1 cellular context compared by ENCODE assay signal in the genomic region with DNA sequence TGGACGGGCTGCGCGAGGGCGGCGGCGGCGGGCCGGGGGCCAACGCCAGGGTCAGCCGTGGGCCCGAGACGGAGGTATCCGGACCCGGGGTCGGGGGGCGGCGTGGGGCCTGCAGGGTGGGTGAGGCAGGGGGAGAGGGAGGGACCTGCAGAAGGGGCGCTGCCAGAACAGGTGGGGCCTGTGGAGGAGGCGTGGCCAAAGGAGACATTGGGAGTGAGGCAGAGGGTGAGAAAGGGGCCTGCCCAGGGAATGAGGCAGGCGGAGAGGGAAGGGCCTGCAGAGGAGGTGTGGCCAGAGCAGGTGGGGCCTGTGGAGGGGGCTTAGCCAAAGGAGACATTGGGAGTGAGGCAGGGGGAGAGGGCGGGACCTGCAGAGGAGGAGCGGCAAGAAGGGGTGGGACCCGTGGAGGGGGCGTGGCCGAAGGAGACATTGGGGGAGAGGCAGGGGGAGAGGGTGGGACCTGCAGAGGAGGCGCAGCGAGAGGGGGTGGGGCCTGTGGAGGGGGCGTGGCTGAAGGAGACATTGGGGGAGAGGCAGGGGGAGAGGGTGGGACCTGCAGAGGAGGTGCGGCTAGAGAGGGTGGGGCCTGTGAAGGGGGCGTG.
TF ChIP-seq lines count a peak whose summit lies in the region.

No MANE protein-coding gene starts in this region.

TF ChIP-seq in liver, 16 proteins besides CTCF, POLR2A, EP300 and RAD21 (continued from another document):
- TF ChIP-seq, protein P1, sequence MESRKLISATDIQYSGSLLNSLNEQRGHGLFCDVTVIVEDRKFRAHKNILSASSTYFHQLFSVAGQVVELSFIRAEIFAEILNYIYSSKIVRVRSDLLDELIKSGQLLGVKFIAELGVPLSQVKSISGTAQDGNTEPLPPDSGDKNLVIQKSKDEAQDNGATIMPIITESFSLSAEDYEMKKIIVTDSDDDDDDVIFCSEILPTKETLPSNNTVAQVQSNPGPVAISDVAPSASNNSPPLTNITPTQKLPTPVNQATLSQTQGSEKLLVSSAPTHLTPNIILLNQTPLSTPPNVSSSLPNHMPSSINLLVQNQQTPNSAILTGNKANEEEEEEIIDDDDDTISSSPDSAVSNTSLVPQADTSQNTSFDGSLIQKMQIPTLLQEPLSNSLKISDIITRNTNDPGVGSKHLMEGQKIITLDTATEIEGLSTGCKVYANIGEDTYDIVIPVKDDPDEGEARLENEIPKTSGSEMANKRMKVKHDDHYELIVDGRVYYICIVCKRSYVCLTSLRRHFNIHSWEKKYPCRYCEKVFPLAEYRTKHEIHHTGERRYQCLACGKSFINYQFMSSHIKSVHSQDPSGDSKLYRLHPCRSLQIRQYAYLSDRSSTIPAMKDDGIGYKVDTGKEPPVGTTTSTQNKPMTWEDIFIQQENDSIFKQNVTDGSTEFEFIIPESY (IDR thresholded peaks at IDR 0.05): no peak
- TF ChIP-seq, protein P2, sequence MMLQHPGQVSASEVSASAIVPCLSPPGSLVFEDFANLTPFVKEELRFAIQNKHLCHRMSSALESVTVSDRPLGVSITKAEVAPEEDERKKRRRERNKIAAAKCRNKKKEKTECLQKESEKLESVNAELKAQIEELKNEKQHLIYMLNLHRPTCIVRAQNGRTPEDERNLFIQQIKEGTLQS (IDR thresholded peaks at IDR 0.05): no peak
